In the genomic region with DNA sequence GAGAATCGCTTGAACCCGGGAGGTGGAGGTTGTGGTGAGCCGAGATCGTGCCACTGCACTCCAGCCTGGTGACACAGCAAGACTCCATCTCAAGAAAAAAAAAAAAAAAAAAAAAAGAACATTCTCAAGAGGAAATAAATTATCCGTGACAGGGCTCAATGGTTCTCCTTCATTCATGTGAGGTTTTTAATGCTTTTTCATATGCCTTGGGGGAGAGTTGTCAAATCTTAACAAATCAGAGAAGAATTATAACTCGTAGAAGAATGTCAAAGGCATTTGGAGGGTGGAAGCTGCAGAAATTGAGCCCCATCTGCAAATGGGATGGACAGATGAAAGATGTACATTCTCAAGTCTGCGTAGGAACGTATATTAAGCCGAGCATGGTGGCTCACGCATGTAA, we compare ENCODE assay signal across 17 cellular contexts. TPM values are rescaled to one million over a fixed set of nuclear protein-coding genes. Genes with fewer than 3 reads are reported as not detected.
DNase-seq lines count a peak whose midpoint lies in the region; TF ChIP-seq lines count a peak whose summit lies in the region.
"Had no signal": no experiment of that assay in that cellular context is flagged by ENCODE, and none has a peak within 500 bp of the region (broad histone marks: within the 10 kb centered on the region; RNA-seq: fewer than 3 reads in every experiment).

No MANE protein-coding gene starts in this region.

- H4K20me1 ChIP-seq in osteoblast (ENCODE audit: insufficient read depth, low read length) = no peaks in the 10 kb centered on the region

- H3K27me3 ChIP-seq in osteoblast (ENCODE audit: insufficient read depth, low read length) = no peaks in the 10 kb centered on the region

- no peaks in the 10 kb centered on the region for H3K9me3 ChIP-seq in osteoblast (ENCODE audit: low read depth, low read length)

- H3K4me3 ChIP-seq in osteoblast (ENCODE audit: insufficient read depth, low read length) = no peak overlapping the region
- H3K4me3 ChIP-seq: GM12878, GM23248 had no signal

- no peak overlapping the region for H3K4me2 ChIP-seq in osteoblast (ENCODE audit: insufficient read depth, low read length)

- H2AFZ ChIP-seq in osteoblast (ENCODE audit: low read length) = no peak overlapping the region
- H2AFZ ChIP-seq: GM23248 had no signal

- no peaks in the 10 kb centered on the region for H3K36me3 ChIP-seq in osteoblast (ENCODE audit: insufficient read depth, low read length)

- no peak for TF ChIP-seq CTCF in osteoblast (IDR thresholded peaks at IDR 0.05; ENCODE audit: extremely low read depth, low read depth, low read length)

- H3K79me2 ChIP-seq in osteoblast (ENCODE audit: insufficient read depth, low read length) = no peaks in the 10 kb centered on the region

- no peak overlapping the region for H3K27ac ChIP-seq in osteoblast (ENCODE audit: low read depth, low read length)
- H3K27ac ChIP-seq: GM23248, RWPE1 had no signal

- DNase-seq in DMS79 treated with DMSO at 0.1 percent for 48 hours (lab: John Stamatoyannopoulos, UW) (peak; percentile 54), M059J (ENCODE audit: low read depth) (peak; percentile 82), osteoblast (ENCODE audit: insufficient read length, low spot score, missing footprints) (peak; percentile 17), pons (ENCODE audit: low spot score) (no peak)
- no peak for DNase-seq in stimulated activated CD4-positive, alpha-beta T cell treated with anti-CD3 and anti-CD28 coated beads, Interleukin-15, amount 100 ng/mL, for 24 hours
- DNase-seq: ACHN; GM23248; Karpas-422; MM.1S; NCI-H1930; NCI-H2171; NCI-H446; NCI-H69; NK-92 treated with Interleukin-12 subunit alpha and Interleukin-12 subunit beta, amount 100 ng/mL, for 24 hours; T-helper 2 cell had no signal

- H3K4me1 ChIP-seq in osteoblast (ENCODE audit: insufficient read depth, low read length) = peaks cover 9% of the 10 kb centered on the region

RNA-seq across cellular contexts. Expression of gene HOMER3, which starts 34.8 kb away (rescaled TPM):
- total RNA-seq in M059J (2014; rRNA removed; shearing (Covaris generic)) = 105 and 141 TPM in 2 replicates
- 98.4 and 107 TPM in 2 replicates for total RNA-seq in osteoblast

RNA-seq across cellular contexts. Expression of gene DDX49, which starts 56.3 kb away (rescaled TPM):
- total RNA-seq in M059J (2014; rRNA removed; shearing (Covaris generic)) = 75.5 and 76.5 TPM in 2 replicates
- 46.7 and 52.5 TPM in 2 replicates for total RNA-seq in osteoblast

RNA-seq across cellular contexts. Expression of gene COPE, which starts 56.7 kb away (rescaled TPM):
- total RNA-seq in M059J (2014; rRNA removed; shearing (Covaris generic)) = 334 and 499 TPM in 2 replicates
- 179 and 180 TPM in 2 replicates for total RNA-seq in osteoblast

RNA-seq across cellular contexts. Expression of gene SUGP2, which starts 57.5 kb away (rescaled TPM):
- total RNA-seq in M059J (2014; rRNA removed; shearing (Covaris generic)) = 31.8 and 49.0 TPM in 2 replicates
- 32.7 and 33.7 TPM in 2 replicates for total RNA-seq in osteoblast

RNA-seq across cellular contexts. Expression of gene ARMC6, which starts 57.5 kb away (rescaled TPM):
- total RNA-seq in M059J (2014; rRNA removed; shearing (Covaris generic)) = 38.2 and 40.3 TPM in 2 replicates
- total RNA-seq in osteoblast = 30.9 and 38.4 TPM in 2 replicates

Comparison
In these comparisons a context has a peak if more than half of its experiments do, and no peak if none do; other contexts are left out.
1. DNase-seq: peak in DMS79 treated with DMSO at 0.1 percent for 48 hours (single experiment), M059J (single experiment) and osteoblast (single experiment); none in pons (single experiment) and stimulated activated CD4-positive, alpha-beta T cell treated with anti-CD3 and anti-CD28 coated beads, Interleukin-15, amount 100 ng/mL, for 24 hours (single experiment).